Comparison of ENCODE assay signal across 8 cellular contexts in genomic region chr15:75452968-75453702, GRCh38. TPM values are rescaled to one million over a fixed set of nuclear protein-coding genes. Genes with fewer than 3 reads are reported as not detected.
A peak's percentile ranks its signal among the peaks of the same experiment; 100 is the strongest.
DNase-seq lines count a peak whose midpoint lies in the region; ATAC-seq and TF ChIP-seq lines count a peak whose summit lies in the region.

No MANE protein-coding gene starts in this region.

- H3K27ac ChIP-seq in muscle layer of duodenum (ENCODE audit: low read length): peak overlapping the region; percentile 95

- peak overlapping the region; percentile 99 for H3K27ac Mint-ChIP-seq in activated CD4-positive, alpha-beta memory T cell treated with anti-CD3 and anti-CD28 coated beads, Interleukin-2, amount 10 ng/mL, durations not matched to agents 7 days and 5 days

- TF ChIP-seq CTCF in GM20000 (IDR thresholded peaks at IDR 0.05; ENCODE audit: extremely low read depth, missing control alignments): peak; percentile 34

- POLR2A ChIA-PET in activated CD4-positive, alpha-beta memory T cell treated with anti-CD3 and anti-CD28 coated beads, Interleukin-2, amount 10 ng/mL, durations not matched to agents 7 days and 5 days (lab: Charles Lee): interaction anchor here (0.9 to 7.8 kb wide), 25 partner anchors 9 to 1533 kb away, joined by 3 to 188 read pairs (median 9); partner anchors contain the start of genes CLK3, IMP3, MAN2C1 and NEIL1

- peak overlapping the region; percentile 92 for H3K4me3 Mint-ChIP-seq in activated CD4-positive, alpha-beta memory T cell treated with anti-CD3 and anti-CD28 coated beads, Interleukin-2, amount 10 ng/mL, durations not matched to agents 7 days and 5 days

- no peaks in the 10 kb centered on the region for H3K9me3 ChIP-seq in muscle layer of duodenum (ENCODE audit: control insufficient read depth in 1 of 2, low read length in 2 of 2)

- H3K36me3 Mint-ChIP-seq in activated CD4-positive, alpha-beta memory T cell treated with anti-CD3 and anti-CD28 coated beads, Interleukin-2, amount 10 ng/mL, durations not matched to agents 7 days and 5 days (ENCODE audit: low read depth): no peaks in the 10 kb centered on the region

- H3K4me1 Mint-ChIP-seq in activated CD4-positive, alpha-beta memory T cell treated with anti-CD3 and anti-CD28 coated beads, Interleukin-2, amount 10 ng/mL, durations not matched to agents 7 days and 5 days: peaks cover 34% of the 10 kb centered on the region

- H3K4me3 ChIP-seq in muscle layer of duodenum (ENCODE audit: low read depth in 1 of 2, low read length in 2 of 2): peak overlapping the region; percentile 71 to 83

- H3K27me3 ChIP-seq in muscle layer of duodenum (ENCODE audit: low read depth, low read length): no peaks in the 10 kb centered on the region

- H3K36me3 ChIP-seq in muscle layer of duodenum (ENCODE audit: control insufficient read depth in 1 of 2, insufficient read depth in 2 of 2, low read length in 2 of 2): no peaks in the 10 kb centered on the region

- CTCF ChIA-PET in activated CD4-positive, alpha-beta memory T cell treated with anti-CD3 and anti-CD28 coated beads, Interleukin-2, amount 10 ng/mL, durations not matched to agents 7 days and 5 days (lab: Charles Lee): interaction anchor here (0.5 to 7.1 kb wide), 8 partner anchors 11 to 665 kb away, joined by 3 to 109 read pairs (median 6); partner anchors contain the start of genes IMP3, MAN2C1 and PTPN9

- no peaks in the 10 kb centered on the region for H3K27me3 Mint-ChIP-seq in activated CD4-positive, alpha-beta memory T cell treated with anti-CD3 and anti-CD28 coated beads, Interleukin-2, amount 10 ng/mL, durations not matched to agents 7 days and 5 days

- DNase-seq in GM20000 (ENCODE audit: low spot score) (no peak), NCI-H510A (lab: John Stamatoyannopoulos, UW) (peak; percentile 10)
- DNase-seq in activated CD4-positive, alpha-beta memory T cell treated with anti-CD3 and anti-CD28 coated beads, Interleukin-2, amount 10 ng/mL, durations not matched to agents 7 days and 5 days: peak; percentile 57
- peak; percentile 25 for DNase-seq in effector CD4-positive, alpha-beta T cell
- DNase-seq in stimulated activated CD8-positive, alpha-beta memory T cell treated with anti-CD3 and anti-CD28 coated beads, Interleukin-7, amount 100 ng/mL, for 24 hours (ENCODE audit: low read depth): peak; percentile 46

- no peaks in the 10 kb centered on the region for H3K9me3 Mint-ChIP-seq in activated CD4-positive, alpha-beta memory T cell treated with anti-CD3 and anti-CD28 coated beads, Interleukin-2, amount 10 ng/mL, durations not matched to agents 7 days and 5 days

- peaks cover 12 to 25% of the 10 kb centered on the region in 2 donors for H3K4me1 ChIP-seq in muscle layer of duodenum (ENCODE audit: control insufficient read depth in 1 of 2, insufficient read depth in 2 of 2, low read length in 2 of 2)

- no peak for ATAC-seq in GM18511 (IDR thresholded peaks at IDR 0.05; ENCODE audit: unreplicated experiment)
- ATAC-seq in HG03135 (IDR thresholded peaks at IDR 0.05; ENCODE audit: unreplicated experiment): no peak

RNA-seq across cellular contexts. Expression of gene SIN3A, which starts 1.6 kb away (rescaled TPM):
- 10 to 100 TPM; 95.8 to 96.1 TPM for total RNA-seq in activated CD4-positive, alpha-beta memory T cell treated with anti-CD3 and anti-CD28 coated beads, Interleukin-2, amount 10 ng/mL, durations not matched to agents 7 days and 5 days
